Comparison of ENCODE assay signal across 1 cellular context in the genomic region with DNA sequence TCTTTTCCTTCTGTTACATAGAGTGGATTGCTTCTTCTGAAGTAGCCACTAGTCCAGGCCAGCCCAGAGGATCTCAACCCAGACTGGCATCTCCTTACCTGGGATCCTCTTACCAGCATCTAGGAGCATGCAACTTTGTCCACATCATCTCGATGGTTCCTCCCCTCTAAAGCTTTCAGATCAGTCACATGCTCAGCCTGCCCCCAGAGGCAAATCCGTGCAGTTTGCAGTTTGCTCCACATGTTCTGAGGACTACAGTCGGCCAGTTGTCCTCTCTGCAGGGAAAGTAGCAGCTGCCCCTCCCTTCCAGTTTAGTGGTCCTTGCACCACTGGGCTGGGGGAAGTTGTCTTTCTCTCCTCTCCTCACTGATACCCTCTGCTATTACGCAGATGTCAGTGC.
TF ChIP-seq lines count a peak whose summit lies in the region.

No MANE protein-coding gene starts in this region.

TF ChIP-seq in SK-N-SH, 30 proteins besides CTCF, POLR2A, EP300 and RAD21 (continued from another document):
- TF ChIP-seq FOSL2 (IDR thresholded peaks at IDR 0.05; ENCODE audit: borderline replicate concordance, low read depth) = no peak
